ENCODE assay signal across 8 cellular contexts in genomic region chr11:61332266-61332822, GRCh38. TPM values are rescaled to one million over a fixed set of nuclear protein-coding genes. Genes with fewer than 3 reads are reported as not detected.
DNase-seq lines count a peak whose midpoint lies in the region; ATAC-seq and TF ChIP-seq lines count a peak whose summit lies in the region.

No MANE protein-coding gene starts in this region.

- BruUV-seq in Calu3 (replicated peaks; lab: Mats Ljungman, UMichigan): no TSS peak

- peak overlapping the region; percentile 95 for H3K9ac ChIP-seq in rectal smooth muscle tissue (ENCODE audit: low read length)

- no peaks in the 10 kb centered on the region for H3K27me3 ChIP-seq in rectal smooth muscle tissue (ENCODE audit: control insufficient read depth, insufficient read depth, low read length)

- H3K36me3 ChIP-seq in rectal smooth muscle tissue (ENCODE audit: control insufficient read depth, insufficient read depth, low read length): peaks cover 9% of the 10 kb centered on the region

- H3K4me1 Mint-ChIP-seq in Calu3 (ENCODE audit: low read depth, unreplicated experiment): peaks cover 13% of the 10 kb centered on the region
- peaks cover 82% of the 10 kb centered on the region for H3K4me1 Mint-ChIP-seq in activated CD8-positive, alpha-beta memory T cell treated with anti-CD3 and anti-CD28 coated beads, Interleukin-2, amount 10 ng/mL, durations not matched to agents 7 days and 5 days
- peaks cover 27% of the 10 kb centered on the region for H3K4me1 Mint-ChIP-seq in glutamatergic neuron (ENCODE audit: low read depth, unreplicated experiment)

- peaks cover 8% of the 10 kb centered on the region for H3K4me1 ChIP-seq in rectal smooth muscle tissue (ENCODE audit: control insufficient read depth, insufficient read depth, low read length)

- intact Hi-C loops in Calu3 (cut with micrococcal nuclease; ENCODE audit: unreplicated experiment): loop anchor here (10.0 kb wide), 1 partner anchor 78 kb away; no protein-coding TSS in a partner anchor

- peak overlapping the region; percentile 87 for H3K27ac ChIP-seq in rectal smooth muscle tissue (ENCODE audit: low read depth, low read length)

- H3K27ac Mint-ChIP-seq in Calu3 (ENCODE audit: unreplicated experiment) (peak overlapping the region; percentile 90), glutamatergic neuron (ENCODE audit: unreplicated experiment) (peak overlapping the region; percentile 90)
- H3K27ac Mint-ChIP-seq in activated CD8-positive, alpha-beta memory T cell treated with anti-CD3 and anti-CD28 coated beads, Interleukin-2, amount 10 ng/mL, durations not matched to agents 7 days and 5 days: peak overlapping the region; percentile 98

- H3K9me3 Mint-ChIP-seq in Calu3 (ENCODE audit: low read depth, unreplicated experiment): no peaks in the 10 kb centered on the region
- H3K9me3 Mint-ChIP-seq in activated CD8-positive, alpha-beta memory T cell treated with anti-CD3 and anti-CD28 coated beads, Interleukin-2, amount 10 ng/mL, durations not matched to agents 7 days and 5 days (ENCODE audit: low read depth): no peaks in the 10 kb centered on the region
- peaks cover 9% of the 10 kb centered on the region for H3K9me3 Mint-ChIP-seq in glutamatergic neuron (ENCODE audit: unreplicated experiment)

- CTCF ChIA-PET in Calu3 (lab: Charles Lee): no interaction called here
- CTCF ChIA-PET in activated CD8-positive, alpha-beta memory T cell treated with anti-CD3 and anti-CD28 coated beads, Interleukin-2, amount 10 ng/mL, durations not matched to agents 7 days and 5 days (lab: Charles Lee): interaction anchor here (0.7 to 1.8 kb wide), 2 partner anchors 53 to 78 kb away, joined by 3 to 14 read pairs; no protein-coding TSS in a partner anchor

- TF ChIP-seq CTCF in Calu3 (IDR thresholded peaks at IDR 0.05; ENCODE audit: unreplicated experiment): no peak
- TF ChIP-seq CTCF in glutamatergic neuron (IDR thresholded peaks at IDR 0.05; ENCODE audit: partially characterized antibody, unreplicated experiment): no peak

- H3K4me3 ChIP-seq in rectal smooth muscle tissue (ENCODE audit: low read length): peak overlapping the region; percentile 96

- DNase-seq in Calu3 (no peak), glutamatergic neuron (no peak), OCI-M1 (lab: John Stamatoyannopoulos, UW) (no peak), NCI-H748 (lab: John Stamatoyannopoulos, UW; ENCODE audit: unreplicated experiment) (no peak)
- DNase-seq in activated CD8-positive, alpha-beta memory T cell treated with anti-CD3 and anti-CD28 coated beads, Interleukin-2, amount 10 ng/mL, durations not matched to agents 7 days and 5 days: peak; percentile 48

- H3K27me3 Mint-ChIP-seq in Calu3 (ENCODE audit: unreplicated experiment) (no peaks in the 10 kb centered on the region), glutamatergic neuron (ENCODE audit: unreplicated experiment) (peaks cover 8% of the 10 kb centered on the region)
- H3K27me3 Mint-ChIP-seq in activated CD8-positive, alpha-beta memory T cell treated with anti-CD3 and anti-CD28 coated beads, Interleukin-2, amount 10 ng/mL, durations not matched to agents 7 days and 5 days: no peaks in the 10 kb centered on the region

- peak; percentile 1 for ATAC-seq in HG03045 (IDR thresholded peaks at IDR 0.05; ENCODE audit: unreplicated experiment)
- ATAC-seq in activated CD8-positive, alpha-beta memory T cell treated with anti-CD3 and anti-CD28 coated beads, Interleukin-2, amount 10 ng/mL, durations not matched to agents 7 days and 5 days: no peak
- ATAC-seq in HG02970 (IDR thresholded peaks at IDR 0.05; ENCODE audit: low FRiP score, unreplicated experiment): no peak

- peak overlapping the region; percentile 87 for H3K4me3 Mint-ChIP-seq in Calu3 (ENCODE audit: low read depth, unreplicated experiment)
- H3K4me3 Mint-ChIP-seq in activated CD8-positive, alpha-beta memory T cell treated with anti-CD3 and anti-CD28 coated beads, Interleukin-2, amount 10 ng/mL, durations not matched to agents 7 days and 5 days: peak overlapping the region; percentile 86
- peak overlapping the region; percentile 99 for H3K4me3 Mint-ChIP-seq in glutamatergic neuron (ENCODE audit: unreplicated experiment)

- H3K36me3 Mint-ChIP-seq in Calu3 (ENCODE audit: insufficient read depth, unreplicated experiment) (peaks cover 51% of the 10 kb centered on the region), glutamatergic neuron (ENCODE audit: unreplicated experiment) (no peaks in the 10 kb centered on the region)
- H3K36me3 Mint-ChIP-seq in activated CD8-positive, alpha-beta memory T cell treated with anti-CD3 and anti-CD28 coated beads, Interleukin-2, amount 10 ng/mL, durations not matched to agents 7 days and 5 days: peaks cover 34% of the 10 kb centered on the region

RNA-seq across cellular contexts. Expression of gene DDB1, which starts 0.6 kb away (rescaled TPM):
- total RNA-seq in Calu3 (2022) (165 and 193 TPM in 2 replicates), glutamatergic neuron (ENCODE audit: unreplicated experiment) (259 TPM)
- 100 to 1,000 TPM; 189 to 258 TPM for total RNA-seq in activated CD8-positive, alpha-beta memory T cell treated with anti-CD3 and anti-CD28 coated beads, Interleukin-2, amount 10 ng/mL, durations not matched to agents 7 days and 5 days

RNA-seq across cellular contexts. Expression of gene TKFC, which starts 0.7 kb away (rescaled TPM):
- total RNA-seq in Calu3 (2022) (61.1 and 79.9 TPM in 2 replicates), glutamatergic neuron (ENCODE audit: unreplicated experiment) (59.6 TPM)
- total RNA-seq in activated CD8-positive, alpha-beta memory T cell treated with anti-CD3 and anti-CD28 coated beads, Interleukin-2, amount 10 ng/mL, durations not matched to agents 7 days and 5 days: 10 to 100 TPM; 36.9 to 42.3 TPM

RNA-seq across cellular contexts. Expression of gene CYB561A3, which starts 29.3 kb away (rescaled TPM):
- total RNA-seq in Calu3 (2022) (33.3 and 39.2 TPM in 2 replicates), glutamatergic neuron (ENCODE audit: unreplicated experiment) (20.6 TPM)
- total RNA-seq in activated CD8-positive, alpha-beta memory T cell treated with anti-CD3 and anti-CD28 coated beads, Interleukin-2, amount 10 ng/mL, durations not matched to agents 7 days and 5 days: 10 to 100 TPM; 43.9 to 51.2 TPM

RNA-seq across cellular contexts. Expression of gene TMEM138, which starts 29.8 kb away (rescaled TPM):
- total RNA-seq in Calu3 (2022) (45.7 and 51.6 TPM in 2 replicates), glutamatergic neuron (ENCODE audit: unreplicated experiment) (23.3 TPM)
- total RNA-seq in activated CD8-positive, alpha-beta memory T cell treated with anti-CD3 and anti-CD28 coated beads, Interleukin-2, amount 10 ng/mL, durations not matched to agents 7 days and 5 days: 10 to 100 TPM; 48.3 to 60.6 TPM

RNA-seq across cellular contexts. Expression of gene VWCE, which starts 37.2 kb away (rescaled TPM):
- total RNA-seq in Calu3 (2022) (0.47 and 0.66 TPM in 2 replicates), glutamatergic neuron (ENCODE audit: unreplicated experiment) (27.3 TPM)
- 1 to 10 TPM; 3.8 to 3.9 TPM for total RNA-seq in activated CD8-positive, alpha-beta memory T cell treated with anti-CD3 and anti-CD28 coated beads, Interleukin-2, amount 10 ng/mL, durations not matched to agents 7 days and 5 days
